Comparison of ENCODE assay signal across 9 cellular contexts in genomic region chr13:43785166-43785680, GRCh38. TPM values are rescaled to one million over a fixed set of nuclear protein-coding genes. Genes with fewer than 3 reads are reported as not detected.
A peak's percentile ranks its signal among the peaks of the same experiment; 100 is the strongest.
DNase-seq lines count a peak whose midpoint lies in the region; ATAC-seq and TF ChIP-seq lines count a peak whose summit lies in the region.
"Had no signal": no experiment of that assay in that cellular context is flagged by ENCODE, and none has a peak within 500 bp of the region (broad histone marks: within the 10 kb centered on the region; RNA-seq: fewer than 3 reads in every experiment).

No MANE protein-coding gene starts in this region.

- no peak overlapping the region for H2AFZ ChIP-seq in smooth muscle cell (ENCODE audit: low read depth)

- H3K9me3 ChIP-seq in right atrium auricular region (no peaks in the 10 kb centered on the region), smooth muscle cell (replicated peaks; ENCODE audit: low read depth) (no peaks in the 10 kb centered on the region)
- H3K9me3 ChIP-seq: SJSA1 had no signal

- POLR2A ChIA-PET in activated CD4-positive, alpha-beta memory T cell treated with anti-CD3 and anti-CD28 coated beads for 36 hours (lab: Charles Lee), result no interaction called here

- H3K9me3 Mint-ChIP-seq in activated CD4-positive, alpha-beta memory T cell treated with anti-CD3 and anti-CD28 coated beads for 36 hours, result no peaks in the 10 kb centered on the region

- no peak overlapping the region for H3K27ac Mint-ChIP-seq in activated CD4-positive, alpha-beta memory T cell treated with anti-CD3 and anti-CD28 coated beads for 36 hours

- no peaks in the 10 kb centered on the region for H3K36me3 Mint-ChIP-seq in activated CD4-positive, alpha-beta memory T cell treated with anti-CD3 and anti-CD28 coated beads for 36 hours

- no peak overlapping the region for H3K9ac ChIP-seq in smooth muscle cell (ENCODE audit: low read depth)

- no peaks in the 10 kb centered on the region for H3K79me2 ChIP-seq in smooth muscle cell (ENCODE audit: low read depth)

- H3K4me3 ChIP-seq in right atrium auricular region (peak overlapping the region; percentile 59 to 67), smooth muscle cell (peak overlapping the region; percentile 74)

- peaks cover 13% of the 10 kb centered on the region for H3K4me1 Mint-ChIP-seq in activated CD4-positive, alpha-beta memory T cell treated with anti-CD3 and anti-CD28 coated beads for 36 hours (ENCODE audit: low read depth)

- H3K27me3 ChIP-seq in right atrium auricular region (no peaks in the 10 kb centered on the region), smooth muscle cell (ENCODE audit: low read depth) (peaks cover 10% of the 10 kb centered on the region)
- H3K27me3 ChIP-seq: SJSA1 had no signal

- H3F3A ChIP-seq in smooth muscle cell (ENCODE audit: low read depth), result peaks cover 7% of the 10 kb centered on the region

- no peak for TF ChIP-seq CTCF in right atrium auricular region (IDR thresholded peaks at IDR 0.05)
- no peak for TF ChIP-seq CTCF in smooth muscle cell (IDR thresholded peaks at IDR 0.05; ENCODE audit: borderline replicate concordance, insufficient read depth, poor library complexity, severe bottlenecking)

- no peak for ATAC-seq in HG03135 (IDR thresholded peaks at IDR 0.05; ENCODE audit: unreplicated experiment)
- ATAC-seq in HG02885 (IDR thresholded peaks at IDR 0.05; ENCODE audit: poor library complexity, unreplicated experiment), result no peak

- peaks cover 0 to 39% of the 10 kb centered on the region in 2 donors for H3K4me1 ChIP-seq in right atrium auricular region
- H3K4me1 ChIP-seq in smooth muscle cell (ENCODE audit: low read depth), result peaks cover 7% of the 10 kb centered on the region

- H3K4me2 ChIP-seq in smooth muscle cell, result peak overlapping the region; percentile 97

- intact Hi-C loops in activated CD4-positive, alpha-beta memory T cell treated with anti-CD3 and anti-CD28 coated beads for 36 hours (cut with micrococcal nuclease), result loop anchor here (10.0 kb wide), 1 partner anchor 120 kb away; no protein-coding TSS in a partner anchor

- H3K36me3 ChIP-seq in right atrium auricular region (no peaks in the 10 kb centered on the region), smooth muscle cell (ENCODE audit: low read depth) (no peaks in the 10 kb centered on the region)
- H3K36me3 ChIP-seq: SJSA1 had no signal

- peak overlapping the region; percentile 75 for H3K4me3 Mint-ChIP-seq in activated CD4-positive, alpha-beta memory T cell treated with anti-CD3 and anti-CD28 coated beads for 36 hours

- H4K20me1 ChIP-seq in smooth muscle cell (ENCODE audit: low read depth), result no peaks in the 10 kb centered on the region

- H3K27ac ChIP-seq in right atrium auricular region (peak overlapping the region in 1 of 2 donors; percentile 81), smooth muscle cell (ENCODE audit: low read depth) (no peak overlapping the region)
- H3K27ac ChIP-seq: SJSA1 had no signal

- H3K27me3 Mint-ChIP-seq in activated CD4-positive, alpha-beta memory T cell treated with anti-CD3 and anti-CD28 coated beads for 36 hours, result peaks cover 36% of the 10 kb centered on the region

- CTCF ChIA-PET in activated CD4-positive, alpha-beta memory T cell treated with anti-CD3 and anti-CD28 coated beads for 36 hours (lab: Charles Lee), result no interaction called here

- DNase-seq in NCI-H1417 (lab: John Stamatoyannopoulos, UW), result peak in 2 of 3 experiments; percentile 64 to 83
- DNase-seq in NCI-H1417 treated with DMSO at 0.1 percent for 48 hours (lab: John Stamatoyannopoulos, UW), result no peak
- DNase-seq in activated CD4-positive, alpha-beta memory T cell treated with anti-CD3 and anti-CD28 coated beads for 36 hours, result no peak
- DNase-seq in right atrium auricular region (ENCODE audit: low spot score), result no peak
- no peak for DNase-seq in smooth muscle cell (lab: John Stamatoyannopoulos, UW; ENCODE audit: unreplicated experiment)
- no peak for DNase-seq in activated CD4-positive, CD25-positive, alpha-beta regulatory T cell (lab: John Stamatoyannopoulos, UW)

- 39% methylated on average over 12 of the region's 12 CpGs for WGBS in smooth muscle cell (ENCODE audit: low lambda C conversion rate)

RNA-seq across cellular contexts. Expression of gene ENOX1, which starts 1.5 kb away (rescaled TPM):
- total RNA-seq in activated CD4-positive, alpha-beta memory T cell treated with anti-CD3 and anti-CD28 coated beads for 36 hours, result under 1 TPM; 0.44 to 0.45 TPM
- total RNA-seq in right atrium auricular region (1 to 10 TPM; 1.3 to 2.4 TPM), smooth muscle cell (2.6 and 2.7 TPM in 2 replicates)
- 1.9 and 2.1 TPM in 2 replicates for polyA plus RNA-seq in smooth muscle cell

Comparison
In these comparisons a context has a peak if more than half of its experiments do, and no peak if none do; other contexts are left out.
1. DNase-seq: peak in NCI-H1417 (2 of 3); none in NCI-H1417 treated with DMSO at 0.1 percent for 48 hours (single experiment), activated CD4-positive, alpha-beta memory T cell treated with anti-CD3 and anti-CD28 coated beads for 36 hours (single experiment), right atrium auricular region (single experiment), smooth muscle cell (single experiment) and activated CD4-positive, CD25-positive, alpha-beta regulatory T cell (0 of 4).